In the genomic region with DNA sequence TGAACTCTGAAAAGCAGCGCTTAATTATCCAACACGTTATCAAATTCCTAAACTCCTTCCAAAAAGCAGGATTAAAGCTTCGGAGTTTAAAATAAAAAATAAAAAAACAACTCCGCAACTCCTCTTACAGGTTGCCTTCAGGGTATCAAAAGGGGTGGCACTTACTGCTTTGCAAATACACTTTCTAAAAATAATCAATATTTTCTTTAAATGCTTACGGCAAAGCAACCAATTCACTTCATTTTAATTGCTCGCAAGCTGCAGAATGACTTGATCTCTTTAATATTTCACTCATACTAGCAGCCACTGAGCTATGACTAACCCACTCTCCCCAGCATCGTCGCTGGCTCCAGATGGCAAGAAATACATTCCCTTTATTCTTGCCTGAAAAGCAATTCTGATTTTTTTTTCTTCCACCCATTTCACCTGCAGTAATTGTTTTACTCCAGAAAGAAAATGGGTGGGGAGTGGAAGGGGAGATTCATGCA, we compare ENCODE assay signal across 8 cellular contexts. TPM values are rescaled to one million over a fixed set of nuclear protein-coding genes. Genes with fewer than 3 reads are reported as not detected.
DNase-seq lines count a peak whose midpoint lies in the region; ATAC-seq and FAIRE-seq lines count a peak whose summit lies in the region.

No MANE protein-coding gene starts in this region.

- H3K36me3 ChIP-seq in small intestine (ENCODE audit: control insufficient read depth in 2 of 2, insufficient read depth in 2 of 2, low read length in 2 of 2), result no peaks in the 10 kb centered on the region

- intact Hi-C loops in activated CD4-positive, alpha-beta T cell treated with anti-CD3 and anti-CD28 coated beads, Interleukin-2, amount 10 ng/mL, durations not matched to agents 24 days and 14 days (cut with micrococcal nuclease), result no loop called here
- intact Hi-C loops in activated T-helper 2 cell treated with anti-CD3 and anti-CD28 coated beads, Interferon-gamma antibody, Interleukin-2, Interleukin-4, amounts not matched to agents 10 μg/mL and 5 μg/mL and 100 μg/mL, durations not matched to agents 14 hours and 24 hours and 36 hours (cut with micrococcal nuclease), result no loop called here

- DNase-seq in activated CD4-positive, alpha-beta T cell treated with anti-CD3 and anti-CD28 coated beads, Interleukin-2, amount 10 ng/mL, durations not matched to agents 24 days and 14 days, result no peak
- no peak for DNase-seq in activated CD4-positive, alpha-beta T cell treated with anti-CD3 and anti-CD28 coated beads for 48 hours
- no peak for DNase-seq in activated T-helper 2 cell treated with anti-CD3 and anti-CD28 coated beads, Interferon-gamma antibody, Interleukin-2, Interleukin-4, amounts not matched to agents 10 μg/mL and 5 μg/mL and 100 μg/mL, durations not matched to agents 14 hours and 24 hours and 36 hours (ENCODE audit: low spot score)
- peak; percentile 69 for DNase-seq in hepatic stellate cell (ENCODE audit: low spot score)
- DNase-seq in small intestine, result no peak
- DNase-seq in SK-N-DZ (ENCODE audit: low spot score), result no peak
- DNase-seq in DMS79 (lab: John Stamatoyannopoulos, UW), result no peak

- H3K9me3 Mint-ChIP-seq in activated CD4-positive, alpha-beta T cell treated with anti-CD3 and anti-CD28 coated beads, Interleukin-2, amount 10 ng/mL, durations not matched to agents 24 days and 14 days, result no peaks in the 10 kb centered on the region
- no peaks in the 10 kb centered on the region for H3K9me3 Mint-ChIP-seq in activated T-helper 2 cell treated with anti-CD3 and anti-CD28 coated beads, Interferon-gamma antibody, Interleukin-2, Interleukin-4, amounts not matched to agents 10 μg/mL and 5 μg/mL and 100 μg/mL, durations not matched to agents 14 hours and 24 hours and 36 hours

- no peak overlapping the region for H3K27ac Mint-ChIP-seq in activated CD4-positive, alpha-beta T cell treated with anti-CD3 and anti-CD28 coated beads, Interleukin-2, amount 10 ng/mL, durations not matched to agents 24 days and 14 days
- H3K27ac Mint-ChIP-seq in activated T-helper 2 cell treated with anti-CD3 and anti-CD28 coated beads, Interferon-gamma antibody, Interleukin-2, Interleukin-4, amounts not matched to agents 10 μg/mL and 5 μg/mL and 100 μg/mL, durations not matched to agents 14 hours and 24 hours and 36 hours, result no peak overlapping the region

- H3K27me3 Mint-ChIP-seq in activated CD4-positive, alpha-beta T cell treated with anti-CD3 and anti-CD28 coated beads, Interleukin-2, amount 10 ng/mL, durations not matched to agents 24 days and 14 days, result peaks cover 46% of the 10 kb centered on the region
- H3K27me3 Mint-ChIP-seq in activated T-helper 2 cell treated with anti-CD3 and anti-CD28 coated beads, Interferon-gamma antibody, Interleukin-2, Interleukin-4, amounts not matched to agents 10 μg/mL and 5 μg/mL and 100 μg/mL, durations not matched to agents 14 hours and 24 hours and 36 hours (ENCODE audit: low read depth), result peaks cover 45% of the 10 kb centered on the region

- H3K4me3 ChIP-seq in small intestine (ENCODE audit: low read depth in 1 of 2, low read length in 2 of 2), result peak overlapping the region; percentile 54 to 62

- no peaks in the 10 kb centered on the region for H3K9me3 ChIP-seq in small intestine (ENCODE audit: control insufficient read depth, low read depth)

- H3K4me3 Mint-ChIP-seq in activated CD4-positive, alpha-beta T cell treated with anti-CD3 and anti-CD28 coated beads, Interleukin-2, amount 10 ng/mL, durations not matched to agents 24 days and 14 days, result peak overlapping the region; percentile 74
- peak overlapping the region; percentile 74 for H3K4me3 Mint-ChIP-seq in activated T-helper 2 cell treated with anti-CD3 and anti-CD28 coated beads, Interferon-gamma antibody, Interleukin-2, Interleukin-4, amounts not matched to agents 10 μg/mL and 5 μg/mL and 100 μg/mL, durations not matched to agents 14 hours and 24 hours and 36 hours (ENCODE audit: low read depth)

- peaks cover 4% of the 10 kb centered on the region for H3K4me1 Mint-ChIP-seq in activated CD4-positive, alpha-beta T cell treated with anti-CD3 and anti-CD28 coated beads, Interleukin-2, amount 10 ng/mL, durations not matched to agents 24 days and 14 days
- H3K4me1 Mint-ChIP-seq in activated T-helper 2 cell treated with anti-CD3 and anti-CD28 coated beads, Interferon-gamma antibody, Interleukin-2, Interleukin-4, amounts not matched to agents 10 μg/mL and 5 μg/mL and 100 μg/mL, durations not matched to agents 14 hours and 24 hours and 36 hours (ENCODE audit: low read depth), result peaks cover 5% of the 10 kb centered on the region

- WGBS in small intestine, 3 donors, result 12 to 33% (median 32%) methylated on average over 8 of the region's 8 CpGs

- peak overlapping the region; percentile 34 to 66 for H3K27ac ChIP-seq in small intestine (ENCODE audit: low read depth in 1 of 2, low read length in 1 of 2)

- peaks cover 0 to 3% of the 10 kb centered on the region in 2 donors for H3K4me1 ChIP-seq in small intestine (ENCODE audit: control insufficient read depth in 2 of 2, insufficient read depth in 1 of 2, low read depth in 1 of 2, low read length in 1 of 2)

- H3K36me3 Mint-ChIP-seq in activated CD4-positive, alpha-beta T cell treated with anti-CD3 and anti-CD28 coated beads, Interleukin-2, amount 10 ng/mL, durations not matched to agents 24 days and 14 days (ENCODE audit: low read depth), result no peaks in the 10 kb centered on the region
- no peaks in the 10 kb centered on the region for H3K36me3 Mint-ChIP-seq in activated T-helper 2 cell treated with anti-CD3 and anti-CD28 coated beads, Interferon-gamma antibody, Interleukin-2, Interleukin-4, amounts not matched to agents 10 μg/mL and 5 μg/mL and 100 μg/mL, durations not matched to agents 14 hours and 24 hours and 36 hours (ENCODE audit: low read depth)

- no peak for FAIRE-seq in small intestine (lab: Jason Lieb, UNC)

- H3K27me3 ChIP-seq in small intestine (ENCODE audit: control insufficient read depth in 2 of 2, insufficient read depth in 2 of 2, low read length in 2 of 2), result peaks cover 0 to 1% of the 10 kb centered on the region in 2 donors

- ATAC-seq in GM18861 (IDR thresholded peaks at IDR 0.05; ENCODE audit: unreplicated experiment), result no peak

RNA-seq across cellular contexts. Expression of gene FHIP2A, which starts 54.4 kb away (rescaled TPM):
- 24.2 and 24.7 TPM in 2 replicates for total RNA-seq in activated CD4-positive, alpha-beta T cell treated with anti-CD3 and anti-CD28 coated beads, Interleukin-2, amount 10 ng/mL, durations not matched to agents 24 days and 14 days
- 26.3 and 26.9 TPM in 2 replicates for total RNA-seq in activated T-helper 2 cell treated with anti-CD3 and anti-CD28 coated beads, Interferon-gamma antibody, Interleukin-2, Interleukin-4, amounts not matched to agents 10 μg/mL and 5 μg/mL and 100 μg/mL, durations not matched to agents 14 hours and 24 hours and 36 hours
- polyA plus RNA-seq in small intestine, result 10 to 100 TPM in 1 of 3 donors, 1 to 10 TPM in 2; 4.9 to 11.2 (median 8.1) TPM
- 6.1 and 7.3 TPM in 2 replicates for polyA plus RNA-seq in SK-N-DZ (2014; cell fraction: cytosol; rRNA removed)
- polyA plus RNA-seq in SK-N-DZ (2014; cell fraction: nucleus; rRNA removed), result 19.5 and 20.6 TPM in 2 replicates
